8 cellular contexts compared by ENCODE assay signal in genomic region chr6:116572162-116572561, GRCh38. TPM values are rescaled to one million over a fixed set of nuclear protein-coding genes. Genes with fewer than 3 reads are reported as not detected.
DNase-seq lines count a peak whose midpoint lies in the region; ATAC-seq and TF ChIP-seq lines count a peak whose summit lies in the region.

No MANE protein-coding gene starts in this region.

- H3K4me1 ChIP-seq in mammary epithelial cell (ENCODE audit: insufficient read depth, low read length) (peaks cover 13% of the 10 kb centered on the region), stomach (peaks cover 24 to 56% (median 28%) of the 10 kb centered on the region in 4 donors)

- in situ Hi-C loops in mammary epithelial cell (cut with MboI; ENCODE audit: low sequenced_read_pairs in 2 of 2), result no loop called here

- no peak for TF ChIP-seq POLR2A in stomach (IDR thresholded peaks at IDR 0.05)

- H3K4me1 Mint-ChIP-seq in activated T-cell treated with anti-CD3 and anti-CD28 coated beads, Interleukin-2, amount 50 U/mL, for 4 hours (ENCODE audit: low read depth), result peaks cover 52% of the 10 kb centered on the region

- H3K4me2 ChIP-seq in mammary epithelial cell (ENCODE audit: insufficient read depth, low read depth, low read length), result peak overlapping the region; percentile 90

- CTCF ChIA-PET in mammary epithelial cell (lab: Charles Lee; ENCODE audit: low non-redundant PET), result no interaction called here

- WGBS in mammary epithelial cell (ENCODE audit: low coverage, missing lambda C conversion rate), result under 1% methylated on average over 7 of the region's 7 CpGs
- 1 to 3% (median 2%) methylated on average over 7 of the region's 7 CpGs for WGBS in stomach, 5 donors

- H3K27ac ChIP-seq in mammary epithelial cell (ENCODE audit: insufficient read depth, low read depth, low read length), result peak overlapping the region; percentile 79
- H3K27ac ChIP-seq in stomach, result peak overlapping the region in 4 of 5 donors; percentile 92 to 93 (median 92)

- no peaks in the 10 kb centered on the region for H3K27me3 Mint-ChIP-seq in activated T-cell treated with anti-CD3 and anti-CD28 coated beads, Interleukin-2, amount 50 U/mL, for 4 hours (ENCODE audit: low read depth)

- TF ChIP-seq EP300 in stomach (IDR thresholded peaks at IDR 0.05), result no peak

- peak overlapping the region; percentile 9 for H2AFZ ChIP-seq in mammary epithelial cell (ENCODE audit: low read depth, low read length)

- peak overlapping the region; percentile 92 to 99 (median 92) for H3K4me3 ChIP-seq in mammary epithelial cell (replicated peaks in 1 of 3; ENCODE audit: insufficient read depth in 1 of 3, low read depth in 2 of 3, low read length in 3 of 3)
- peak overlapping the region; percentile 73 to 81 (median 76) for H3K4me3 ChIP-seq in stomach

- dilution Hi-C loops in mammary epithelial cell (cut with HindIII; ENCODE audit: low sequenced_read_pairs), result no loop called here

- peak overlapping the region; percentile 94 for H3K9ac ChIP-seq in mammary epithelial cell (ENCODE audit: insufficient read depth, low read length)

- no peak for DNase-seq in activated T-cell treated with anti-CD3 and anti-CD28 coated beads, Interleukin-2, amount 50 U/mL, for 4 hours
- DNase-seq in activated T-cell treated with anti-CD3 and anti-CD28 coated beads for 4 hours (no peak), NCI-H446 treated with DMSO at 0.1 percent for 48 hours (lab: John Stamatoyannopoulos, UW) (peak; percentile 12), mammary epithelial cell (peak; percentile 23), kidney tubule cell (ENCODE audit: low spot score) (peak; percentile 52), stomach (peak; percentile 34), cortex of kidney (lab: John Stamatoyannopoulos, UW) (no peak)

- no peak for TF ChIP-seq CTCF in mammary epithelial cell (conservative IDR thresholded peaks at IDR 0.05 in 1 of 2, IDR thresholded peaks at IDR 0.05 in 1 of 2; ENCODE audit: extremely low read depth in 1 of 2, insufficient read depth in 1 of 2, low read depth in 1 of 2, low read length in 2 of 2)
- no peak for TF ChIP-seq CTCF in stomach (IDR thresholded peaks at IDR 0.05)

- no peaks in the 10 kb centered on the region for H3K9me3 Mint-ChIP-seq in activated T-cell treated with anti-CD3 and anti-CD28 coated beads, Interleukin-2, amount 50 U/mL, for 4 hours

- H3K9me3 ChIP-seq in mammary epithelial cell (replicated peaks; ENCODE audit: insufficient read depth, low read length) (no peaks in the 10 kb centered on the region), stomach (no peaks in the 10 kb centered on the region)

- H4K20me1 ChIP-seq in mammary epithelial cell (ENCODE audit: insufficient read depth, low read length), result no peaks in the 10 kb centered on the region

- no TSS peak for BruUV-seq in mammary epithelial cell (replicated peaks; lab: Mats Ljungman, UMichigan)

- no peak for ATAC-seq in activated T-cell treated with anti-CD3 and anti-CD28 coated beads, Interleukin-2, amount 50 U/mL, for 4 hours
- no peak for ATAC-seq in HG03135 (IDR thresholded peaks at IDR 0.05; ENCODE audit: unreplicated experiment)

- intact Hi-C loops in mammary epithelial cell (cut with micrococcal nuclease), result loop anchor here (10.0 kb wide), 1 partner anchor 467 kb away; the partner anchor contains the start of gene NT5DC1
- intact Hi-C loops in stomach (cut with DNase I; ENCODE audit: low total_unique reads), result no loop called here

- H3K79me2 ChIP-seq in mammary epithelial cell (ENCODE audit: insufficient read depth, low read length), result peaks cover 71% of the 10 kb centered on the region

- H3K36me3 Mint-ChIP-seq in activated T-cell treated with anti-CD3 and anti-CD28 coated beads, Interleukin-2, amount 50 U/mL, for 4 hours (ENCODE audit: insufficient read depth), result peaks cover 21% of the 10 kb centered on the region

- H3K4me3 Mint-ChIP-seq in activated T-cell treated with anti-CD3 and anti-CD28 coated beads, Interleukin-2, amount 50 U/mL, for 4 hours, result peak overlapping the region; percentile 96

- H3K27me3 ChIP-seq in mammary epithelial cell (ENCODE audit: insufficient read depth, low read length) (no peaks in the 10 kb centered on the region), stomach (no peaks in the 10 kb centered on the region)

- H3K36me3 ChIP-seq in mammary epithelial cell (ENCODE audit: insufficient read depth, low read length) (peaks cover 6% of the 10 kb centered on the region), stomach (peaks cover 0 to 25% (median 24%) of the 10 kb centered on the region in 4 donors)

RNA-seq across cellular contexts. Expression of gene RWDD1, which starts 0.9 kb away (rescaled TPM):
- 10 to 100 TPM; 53.6 to 58.6 (median 57.6) TPM for total RNA-seq in activated T-cell treated with anti-CD3 and anti-CD28 coated beads, Interleukin-2, amount 50 U/mL, for 4 hours
- 10 to 100 TPM; 27.0 to 44.7 TPM for total RNA-seq in mammary epithelial cell
- 29.8 TPM for polyA plus RNA-seq in mammary epithelial cell
- 0.47 TPM for polyA minus RNA-seq in mammary epithelial cell
- 10 to 100 TPM in 4 of 5 donors, 1 to 10 TPM in 1; 8.7 to 98.1 (median 25.7) TPM for total RNA-seq in stomach
- 10 to 100 TPM; 64.4 to 92.4 (median 68.2) TPM for polyA plus RNA-seq in stomach

RNA-seq across cellular contexts. Expression of gene CALHM4, which starts 18.6 kb away (rescaled TPM):
- total RNA-seq in activated T-cell treated with anti-CD3 and anti-CD28 coated beads, Interleukin-2, amount 50 U/mL, for 4 hours, result not detected
- total RNA-seq in mammary epithelial cell (under 1 TPM in 1 of 2 donors, not detected in 1; 0.17 TPM), stomach (not detected)
- polyA plus RNA-seq in mammary epithelial cell (0.24 TPM), stomach (not detected)
- not detected for polyA minus RNA-seq in mammary epithelial cell

RNA-seq across cellular contexts. Expression of gene TRAPPC3L, which starts 26.7 kb away (rescaled TPM):
- total RNA-seq in activated T-cell treated with anti-CD3 and anti-CD28 coated beads, Interleukin-2, amount 50 U/mL, for 4 hours, result not detected
- total RNA-seq in mammary epithelial cell (1 to 10 TPM in 1 of 2 donors, not detected in 1; 1.5 TPM), stomach (not detected)
- polyA plus RNA-seq in mammary epithelial cell (0.18 TPM), stomach (not detected)
- polyA minus RNA-seq in mammary epithelial cell, result not detected

RNA-seq across cellular contexts. Expression of gene RSPH4A, which starts 44.1 kb away (rescaled TPM):
- under 1 TPM; 0.29 to 0.43 (median 0.40) TPM for total RNA-seq in activated T-cell treated with anti-CD3 and anti-CD28 coated beads, Interleukin-2, amount 50 U/mL, for 4 hours
- total RNA-seq in mammary epithelial cell (under 1 TPM in 1 of 2 donors, not detected in 1; 0.33 TPM), stomach (1 to 10 TPM in 2 of 5 donors, under 1 TPM in 1, not detected in 2; under 0.01 to 5.3 (median 1.7) TPM)
- polyA plus RNA-seq in mammary epithelial cell (0.09 TPM), stomach (under 1 TPM; 0.18 to 0.31 (median 0.19) TPM)
- not detected for polyA minus RNA-seq in mammary epithelial cell

Comparison
In these comparisons a context has a peak if more than half of its experiments do, and no peak if none do; other contexts are left out.
1. DNase-seq: peak in NCI-H446 treated with DMSO at 0.1 percent for 48 hours (single experiment), mammary epithelial cell (single experiment), kidney tubule cell (single experiment) and stomach (single experiment); none in activated T-cell treated with anti-CD3 and anti-CD28 coated beads, Interleukin-2, amount 50 U/mL, for 4 hours (single experiment), activated T-cell treated with anti-CD3 and anti-CD28 coated beads for 4 hours (single experiment) and cortex of kidney (single experiment).